In genomic region chr3:167941234-167941995, GRCh38 we compare ENCODE assay signal across 9 cellular contexts.
DNase-seq lines count a peak whose midpoint lies in the region; ATAC-seq, FAIRE-seq and TF ChIP-seq lines count a peak whose summit lies in the region.
"Had no signal": no experiment of that assay in that cellular context is flagged by ENCODE, and none has a peak within 500 bp of the region (broad histone marks: within the 10 kb centered on the region; RNA-seq: fewer than 3 reads in every experiment).

No MANE protein-coding gene starts in this region.

- no peaks in the 10 kb centered on the region for H3K36me3 ChIP-seq in SJCRH30

- peaks cover 21% of the 10 kb centered on the region for H3K4me1 ChIP-seq in SJCRH30

- no peak for ATAC-seq in HG03196 (IDR thresholded peaks at IDR 0.05; ENCODE audit: unreplicated experiment)
- ATAC-seq in GM19397 (IDR thresholded peaks at IDR 0.05; ENCODE audit: unreplicated experiment): no peak

- DNase-seq in GOT3 (lab: John Stamatoyannopoulos, UW) (peak; percentile 6), SJCRH30 (peak; percentile 81 to 91), fibroblast of the conjunctiva (ENCODE audit: low read depth) (peak; percentile 17), skeletal muscle cell (ENCODE audit: low read depth) (peak; percentile 79), NCI-H1105 (lab: John Stamatoyannopoulos, UW) (no peak), GM12891 (ENCODE audit: insufficient read length, low spot score) (no peak)
- DNase-seq: NCI-H1092 treated with DMSO at 0.1 percent for 48 hours had no signal

- no peaks in the 10 kb centered on the region for H3K9me3 ChIP-seq in SJCRH30 (replicated peaks)

- H3K4me3 ChIP-seq in SJCRH30: peak overlapping the region; percentile 7
- no peak overlapping the region for H3K4me3 ChIP-seq in skeletal muscle cell (ENCODE audit: low read depth, low read length)

- FAIRE-seq in GM12891 (lab: Jason Lieb, UNC): no peak

- no peak for TF ChIP-seq POLR2A in GM12891 (IDR thresholded peaks at IDR 0.05; ENCODE audit: low read depth, low read length)

- H3K27ac ChIP-seq in SJCRH30: peak overlapping the region; percentile 45

- H3K27me3 ChIP-seq in SJCRH30: no peaks in the 10 kb centered on the region

TF ChIP-seq in GM12891, 5 proteins besides CTCF, POLR2A, EP300 and RAD21:
- TF ChIP-seq TAF1 (IDR thresholded peaks at IDR 0.05; ENCODE audit: low read depth, low read length) (no peak), POLR2AphosphoS5 (IDR thresholded peaks at IDR 0.05; ENCODE audit: low read depth, low read length) (no peak), PAX5 (IDR thresholded peaks at IDR 0.05; ENCODE audit: insufficient read depth, low read length, severe bottlenecking) (no peak), SPI1 (IDR thresholded peaks at IDR 0.05; ENCODE audit: low read depth, low read length) (no peak), POU2F2 (IDR thresholded peaks at IDR 0.05; ENCODE audit: low read depth, low read length) (no peak)

Comparison
In these comparisons a context has a peak if more than half of its experiments do, and no peak if none do; other contexts are left out.
1. DNase-seq: peak in GOT3 (single experiment), SJCRH30 (2 of 2), fibroblast of the conjunctiva (single experiment) and skeletal muscle cell (single experiment); none in NCI-H1105 (single experiment) and GM12891 (single experiment).